1 cellular context compared by ENCODE assay signal in the genomic region with DNA sequence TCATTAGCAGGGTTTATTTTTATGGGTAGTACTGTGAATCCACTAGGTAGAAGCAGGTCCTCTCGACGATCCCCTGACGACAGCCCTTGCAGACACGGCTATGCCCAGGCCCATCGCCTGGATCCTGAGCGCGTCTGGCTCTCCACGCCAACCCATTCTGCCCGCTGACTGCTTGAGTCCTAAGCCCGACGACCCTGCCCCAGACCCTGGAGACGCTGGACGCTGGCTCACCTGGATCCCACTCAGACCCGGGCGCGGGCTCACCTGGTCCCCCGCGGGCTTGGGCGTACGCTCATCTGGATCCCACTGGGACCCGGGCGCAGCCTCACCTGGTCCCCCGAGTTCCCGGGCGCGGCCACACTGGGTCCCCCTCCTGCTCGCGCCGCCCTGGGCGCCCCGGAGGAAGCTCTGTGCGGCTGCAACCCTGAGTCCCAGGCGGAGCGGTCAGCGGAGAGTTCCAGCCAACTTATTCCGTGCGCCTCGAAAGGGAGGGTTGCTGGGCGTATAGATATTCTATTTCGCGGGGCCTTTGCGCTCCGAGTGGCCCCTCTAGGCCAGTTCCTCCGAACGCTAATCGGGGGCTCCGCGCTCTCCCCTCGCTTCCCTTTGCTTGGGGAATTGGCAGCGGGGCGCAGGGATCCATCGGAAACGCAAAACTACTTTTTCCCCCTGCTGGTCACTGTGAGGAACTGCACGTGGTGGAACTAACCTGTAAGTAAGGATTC.
TF ChIP-seq lines count a peak whose summit lies in the region.

No MANE protein-coding gene starts in this region.

TF ChIP-seq in SK-N-SH, 30 proteins besides CTCF, POLR2A, EP300 and RAD21 (continued from another document):
- TF ChIP-seq MEF2A (IDR thresholded peaks at IDR 0.05; ENCODE audit: borderline replicate concordance, low read depth): no peak
- TF ChIP-seq USF2 (IDR thresholded peaks at IDR 0.05; ENCODE audit: borderline replicate concordance, low read depth, low read length): peak; percentile 35; the same call in 1 of the 2 replicates
- TF ChIP-seq TEAD4 (IDR thresholded peaks at IDR 0.05; ENCODE audit: borderline replicate concordance, insufficient read depth): no peak
- no peak for TF ChIP-seq PBX3 (IDR thresholded peaks at IDR 0.05)
